Comparison of ENCODE assay signal across 15 cellular contexts in the genomic region with DNA sequence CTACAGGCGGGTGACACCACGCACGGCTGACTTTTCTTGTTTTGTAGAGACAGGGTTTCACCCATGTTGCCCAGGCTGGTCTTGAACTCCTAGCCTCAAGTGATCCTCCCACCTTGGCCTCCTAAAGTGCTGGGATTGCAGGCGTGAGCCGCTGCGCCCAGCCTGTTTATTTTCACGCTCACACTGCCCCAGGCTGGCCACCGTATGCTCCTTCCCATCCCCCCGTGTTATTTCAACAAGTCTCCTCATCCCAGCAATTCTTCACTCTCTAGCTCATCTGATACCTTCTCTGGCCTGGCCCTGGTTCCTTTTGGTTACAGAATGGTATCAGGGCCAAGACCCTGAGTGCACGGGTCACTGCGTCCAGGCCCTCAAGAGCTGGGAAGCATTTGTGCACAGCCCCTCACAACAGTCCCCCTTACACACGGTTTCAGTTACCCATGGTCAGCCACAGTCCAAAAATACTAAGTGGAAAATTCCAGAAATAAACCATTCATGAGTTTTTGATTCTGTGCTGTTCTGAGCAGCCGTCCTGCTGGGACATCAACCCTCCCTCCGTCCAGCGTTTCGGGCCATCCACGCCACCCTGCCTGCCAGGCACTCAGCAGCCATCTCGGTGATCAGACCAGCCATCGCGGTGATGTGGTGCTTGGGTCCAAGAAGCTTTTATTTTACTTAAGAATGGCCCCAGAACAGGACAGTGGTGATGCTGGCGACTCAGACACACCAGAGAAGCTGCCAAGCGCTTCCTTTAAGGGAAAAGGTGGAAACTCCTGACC. TPM values are rescaled to one million over a fixed set of nuclear protein-coding genes. Genes with fewer than 3 reads are reported as not detected.
DNase-seq lines count a peak whose midpoint lies in the region; ATAC-seq, FAIRE-seq and TF ChIP-seq lines count a peak whose summit lies in the region.
"Had no signal": no experiment of that assay in that cellular context is flagged by ENCODE, and none has a peak within 500 bp of the region (broad histone marks: within the 10 kb centered on the region; RNA-seq: fewer than 3 reads in every experiment).

No MANE protein-coding gene starts in this region.

- peak overlapping the region; percentile 27 for H3K27ac Mint-ChIP-seq in CD4-positive, alpha-beta T cell
- H3K27ac Mint-ChIP-seq in nephron progenitor cell: peak overlapping the region; percentile 77

- H3K36me3 Mint-ChIP-seq in CD4-positive, alpha-beta T cell (ENCODE audit: low read depth): peaks cover 49% of the 10 kb centered on the region
- H3K36me3 Mint-ChIP-seq in nephron progenitor cell (ENCODE audit: low read depth): peaks cover 29% of the 10 kb centered on the region

- H3K4me1 Mint-ChIP-seq in CD4-positive, alpha-beta T cell (ENCODE audit: low read depth): peaks cover 40% of the 10 kb centered on the region
- peaks cover 32% of the 10 kb centered on the region for H3K4me1 Mint-ChIP-seq in nephron progenitor cell

- intact Hi-C loops in CD4-positive, alpha-beta T cell (cut with DNase I, micrococcal nuclease): no loop called here

- TF ChIP-seq CTCF in CD4-positive, alpha-beta T cell (IDR thresholded peaks at IDR 0.05): no peak
- TF ChIP-seq CTCF in coronary artery (IDR thresholded peaks at IDR 0.05): no peak
- no peak for TF ChIP-seq CTCF in nephron progenitor cell (IDR thresholded peaks at IDR 0.05)
- no peak for TF ChIP-seq CTCF in omental fat pad (IDR thresholded peaks at IDR 0.05)

- H3K4me3 ChIP-seq in coronary artery: no peak overlapping the region
- H3K4me3 ChIP-seq: transverse colon had no signal

- FAIRE-seq in HTR-8/SVneo (lab: Jason Lieb, UNC): peak; percentile 57
- FAIRE-seq: GM19239 had no signal

- in situ Hi-C loops in KBM-7 (cut with MboI; ENCODE audit: low pct_unique_long_range_greater_than_20kb, low sequenced_read_pairs): no loop called here

- H3K9me3 Mint-ChIP-seq in CD4-positive, alpha-beta T cell: no peaks in the 10 kb centered on the region
- peaks cover 4% of the 10 kb centered on the region for H3K9me3 Mint-ChIP-seq in nephron progenitor cell
- H3K9me3 Mint-ChIP-seq: activated T-cell treated with anti-CD3 and anti-CD28 coated beads, Interleukin-2, amount 50 U/mL, for 4 hours had no signal

- H3K27me3 ChIP-seq in CD4-positive, alpha-beta T cell (ENCODE audit: control insufficient read depth, insufficient read depth, low read length): no peaks in the 10 kb centered on the region
- H3K27me3 ChIP-seq: transverse colon had no signal

- CTCF ChIA-PET in CD4-positive, alpha-beta T cell (lab: Charles Lee): interaction anchor here (0.9 to 1.9 kb wide), 3 partner anchors 8 to 99 kb away, joined by 3 to 6 read pairs (median 4); no protein-coding TSS in a partner anchor

- ATAC-seq in CD4-positive, alpha-beta T cell (ENCODE audit: poor library complexity): no peak
- ATAC-seq in GM19351 (IDR thresholded peaks at IDR 0.05; ENCODE audit: unreplicated experiment) (no peak), omental fat pad (ENCODE audit: low FRiP score) (no peak)
- ATAC-seq: activated T-cell treated with anti-CD3 and anti-CD28 coated beads, Interleukin-2, amount 50 U/mL, for 4 hours had no signal

- H3K4me3 Mint-ChIP-seq in CD4-positive, alpha-beta T cell: no peak overlapping the region
- H3K4me3 Mint-ChIP-seq in nephron progenitor cell: no peak overlapping the region
- H3K4me3 Mint-ChIP-seq: activated T-cell treated with anti-CD3 and anti-CD28 coated beads, Interleukin-2, amount 50 U/mL, for 4 hours had no signal

- POLR2A ChIA-PET in CD4-positive, alpha-beta T cell (lab: Charles Lee): interaction anchor here (1.7 to 2.9 kb wide), 2 partner anchors 9 to 43 kb away, joined by 5 to 16 read pairs; a partner anchor contains a TSS

- no peaks in the 10 kb centered on the region for H3K9me3 ChIP-seq in CD4-positive, alpha-beta T cell (ENCODE audit: control insufficient read depth, low read length)
- H3K9me3 ChIP-seq: transverse colon had no signal

- no peak overlapping the region for H3K27ac ChIP-seq in CD4-positive, alpha-beta T cell (ENCODE audit: low read depth, low read length)
- peak overlapping the region; percentile 28 to 34 for H3K27ac ChIP-seq in coronary artery

- DNase-seq in CD4-positive, alpha-beta T cell: no peak
- no peak for DNase-seq in HTR-8/SVneo (ENCODE audit: insufficient read length, low spot score)
- no peak for DNase-seq in coronary artery (ENCODE audit: low spot score)
- DNase-seq in nephron progenitor cell: no peak
- no peak for DNase-seq in CD1c-positive myeloid dendritic cell (ENCODE audit: extremely low spot score)
- DNase-seq in KBM-7: no peak
- DNase-seq in omental fat pad (ENCODE audit: low spot score): no peak
- DNase-seq: activated T-cell treated with anti-CD3 and anti-CD28 coated beads, Interleukin-2, amount 50 U/mL, for 4 hours; amygdala; mesenchymal stem cell; NCI-H1092; transverse colon had no signal

- H3K27me3 Mint-ChIP-seq in CD4-positive, alpha-beta T cell: peaks cover 7% of the 10 kb centered on the region
- H3K27me3 Mint-ChIP-seq in nephron progenitor cell (ENCODE audit: low read depth, poor library complexity): peaks cover under 1% of the 10 kb centered on the region

RNA-seq across cellular contexts. Expression of a gene that starts 8.9 kb away (rescaled TPM):
- total RNA-seq in CD4-positive, alpha-beta T cell: 10 to 100 TPM; 47.7 to 51.8 TPM
- total RNA-seq in omental fat pad: 10 to 100 TPM in 2 of 4 donors, 1 to 10 TPM in 2; 8.1 to 16.9 (median 10.0) TPM

RNA-seq across cellular contexts. Expression of a gene that starts 12.0 kb away (rescaled TPM):
- 1 to 10 TPM; 6.8 to 7.2 TPM for total RNA-seq in CD4-positive, alpha-beta T cell
- total RNA-seq in omental fat pad: 10 to 100 TPM in 3 of 4 donors, 1 to 10 TPM in 1; 6.7 to 21.7 (median 14.4) TPM

RNA-seq across cellular contexts. Expression of a gene that starts 16.5 kb away (rescaled TPM):
- total RNA-seq in CD4-positive, alpha-beta T cell: not detected
- total RNA-seq in omental fat pad: not detected
- total RNA-seq: activated T-cell treated with anti-CD3 and anti-CD28 coated beads, Interleukin-2, amount 50 U/mL, for 4 hours; dermis microvascular lymphatic vessel endothelial cell had no signal
